13 cellular contexts compared by ENCODE assay signal in genomic region chr10:125003146-125003900, GRCh38.
DNase-seq lines count a peak whose midpoint lies in the region; ATAC-seq and TF ChIP-seq lines count a peak whose summit lies in the region.
"Had no signal": no experiment of that assay in that cellular context is flagged by ENCODE, and none has a peak within 500 bp of the region (broad histone marks: within the 10 kb centered on the region; RNA-seq: fewer than 3 reads in every experiment).

No MANE protein-coding gene starts in this region.

- no peak for TF ChIP-seq RAD21 in SK-N-SH (IDR thresholded peaks at IDR 0.05; ENCODE audit: low read length)

- intact Hi-C loops in head of caudate nucleus (cut with DNase I) (no loop called here), psoas muscle (cut with DNase I) (no loop called here)

- CTCF ChIA-PET in SK-N-SH (lab: Yijun Ruan, JAX), result interaction anchor here (1.2 to 4.3 kb wide), 5 partner anchors 11 to 58 kb away, joined by 4 to 15 read pairs (median 10); no protein-coding TSS in a partner anchor
- CTCF ChIA-PET in HEK293 (lab: Yijun Ruan, JAX), result interaction anchor here (0.6 kb wide), 1 partner anchor 517 kb away, joined by 5 read pairs; no protein-coding TSS in a partner anchor

- peaks cover 0 to 54% of the 10 kb centered on the region in 2 experiments for H3K36me3 ChIP-seq in SK-N-SH (replicated peaks in 1 of 2; ENCODE audit: control insufficient read depth in 1 of 2, insufficient read depth in 2 of 2, low read length in 1 of 2)
- peaks cover 0 to 75% of the 10 kb centered on the region in 2 experiments; a peak in 1 of 3 replicates for H3K36me3 ChIP-seq in HEK293 (ENCODE audit: control insufficient read depth in 2 of 2, insufficient read depth in 1 of 2, low read length in 2 of 2)
- H3K36me3 ChIP-seq in psoas muscle (ENCODE audit: insufficient read depth in 1 of 2, low read depth in 1 of 2), result peaks cover 0 to 25% of the 10 kb centered on the region in 2 donors

- POLR2A ChIA-PET in SK-N-SH (lab: Yijun Ruan, JAX) (no interaction called here), HEK293 (lab: Yijun Ruan, JAX) (no interaction called here)

- H3K4me1 ChIP-seq in SK-N-SH (ENCODE audit: control insufficient read depth in 1 of 2, insufficient read depth in 2 of 2, low read depth in 1 of 2, low read length in 1 of 2), result peaks cover 0 to 96% of the 10 kb centered on the region in 2 experiments; a peak in 2 of 4 replicates
- no peaks in the 10 kb centered on the region for H3K4me1 ChIP-seq in HEK293 (ENCODE audit: control insufficient read depth, insufficient read depth, low read length)
- H3K4me1 ChIP-seq in psoas muscle, result peaks cover 63% of the 10 kb centered on the region

- H3K4me3 ChIP-seq in SK-N-SH (ENCODE audit: low read depth in 2 of 2, low read length in 1 of 2) (no peak overlapping the region), HEK293 (ENCODE audit: low read depth, low read length) (no peak overlapping the region), psoas muscle (no peak overlapping the region)
- H3K4me3 ChIP-seq: GM23248 had no signal

- H3K27me3 ChIP-seq in SK-N-SH (ENCODE audit: insufficient read depth), result no peaks in the 10 kb centered on the region
- no peaks in the 10 kb centered on the region for H3K27me3 ChIP-seq in psoas muscle (ENCODE audit: insufficient read depth in 3 of 3, low read length in 2 of 3)

- peaks cover 31% of the 10 kb centered on the region for H3K79me2 ChIP-seq in SK-N-SH (ENCODE audit: insufficient read depth)

- no peak overlapping the region for H2AFZ ChIP-seq in SK-N-SH (ENCODE audit: low read depth)
- H2AFZ ChIP-seq: GM23248 had no signal

- no peaks in the 10 kb centered on the region for H3F3A ChIP-seq in SK-N-SH (replicated peaks; ENCODE audit: insufficient read depth)

- no peaks in the 10 kb centered on the region for H3K9me2 ChIP-seq in SK-N-SH

- 93% methylated on average over 12 of the region's 34 CpGs for WGBS in SK-N-SH (ENCODE audit: low lambda C conversion rate)
- WGBS in psoas muscle, 3 donors, result 88 to 93% (median 90%) methylated on average over 28 to 34 of the region's 34 CpGs

- no peak overlapping the region for H3K9ac ChIP-seq in SK-N-SH
- H3K9ac ChIP-seq: GM23248 had no signal

- no peaks in the 10 kb centered on the region for H3K9me3 ChIP-seq in SK-N-SH
- H3K9me3 ChIP-seq in HEK293 (ENCODE audit: control insufficient read depth, insufficient read depth, low read depth, low read length), result no peaks in the 10 kb centered on the region
- H3K9me3 ChIP-seq in psoas muscle, result no peaks in the 10 kb centered on the region

- peak overlapping the region in 1 of 2 experiments; percentile 50; a peak in 1 of 4 replicates for H3K27ac ChIP-seq in SK-N-SH (ENCODE audit: low read depth in 2 of 2, low read length in 1 of 2)
- H3K27ac ChIP-seq in HEK293 (ENCODE audit: extremely low read depth, low read depth, low read length), result no peak overlapping the region
- no peak overlapping the region for H3K27ac ChIP-seq in psoas muscle
- H3K27ac ChIP-seq: GM23248 had no signal

- peak; percentile 28 for TF ChIP-seq CTCF in SK-N-SH (IDR thresholded peaks at IDR 0.05)
- no peak for TF ChIP-seq CTCF in HEK293 (tag by site-specific recombination; IDR thresholded peaks at IDR 0.05)
- peak; percentile 5 for TF ChIP-seq CTCF in psoas muscle (IDR thresholded peaks at IDR 0.05)

- H4K20me1 ChIP-seq in SK-N-SH (ENCODE audit: insufficient read depth), result peaks cover 53% of the 10 kb centered on the region

- peak; percentile 36 for DNase-seq in SK-N-SH
- peak in 23 of 42 donors; percentile 0 to 37 (median 10) for DNase-seq in head of caudate nucleus
- peak in 1 of 2 donors; percentile 53 for DNase-seq in psoas muscle
- no peak for DNase-seq in NCI-H146 (lab: John Stamatoyannopoulos, UW)
- no peak for DNase-seq in activated CD4-positive, alpha-beta T cell treated with anti-CD3 and anti-CD28 coated beads, Interleukin-2, amount 50 U/mL, for 4 hours
- DNase-seq: activated T-cell treated with anti-CD3 and anti-CD28 coated beads, Interleukin-2, amount 50 U/mL, for 72 hours; GM23248; NCI-H1417 treated with DMSO at 0.1 percent for 48 hours; NCI-H774 had no signal

- no peak overlapping the region for H3K4me2 ChIP-seq in SK-N-SH

- no peak for TF ChIP-seq EP300 in SK-N-SH (IDR thresholded peaks at IDR 0.05; ENCODE audit: borderline replicate concordance in 1 of 2, low read depth in 1 of 2, low read length in 1 of 2)

- no peak for ATAC-seq in SK-N-SH treated with all-trans-retinoic acid at 6 μM for 48 hours
- no peak for ATAC-seq in psoas muscle
- ATAC-seq in GM18867 (IDR thresholded peaks at IDR 0.05; ENCODE audit: unreplicated experiment), result no peak
- ATAC-seq: esophagus mucosa had no signal

TF ChIP-seq in SK-N-SH, 30 proteins besides CTCF, POLR2A, EP300 and RAD21 (continues in another document):
- TF ChIP-seq NFIC (IDR thresholded peaks at IDR 0.05; ENCODE audit: borderline replicate concordance) (no peak), RFX5 (IDR thresholded peaks at IDR 0.05; ENCODE audit: low read length) (no peak), PBX3 (IDR thresholded peaks at IDR 0.05) (no peak), USF2 (IDR thresholded peaks at IDR 0.05; ENCODE audit: borderline replicate concordance, low read depth, low read length) (no peak), EZH2phosphoT487 (IDR thresholded peaks at IDR 0.05; ENCODE audit: borderline replicate concordance, low read depth) (no peak), GATA2 (CRISPR knock-in tag; IDR thresholded peaks at IDR 0.05) (no peak)

TF ChIP-seq in SK-N-SH treated with all-trans-retinoic acid at 6 μM for 48 hours, 23 proteins besides CTCF, POLR2A, EP300 and RAD21:
- no peak for TF ChIP-seq PATZ1 (CRISPR knock-in tag; IDR thresholded peaks at IDR 0.05; ENCODE audit: borderline replicate concordance)
- TF ChIP-seq ZNF8 (CRISPR knock-in tag; IDR thresholded peaks at IDR 0.05), result no peak
- no peak for TF ChIP-seq TCF4 (CRISPR knock-in tag; IDR thresholded peaks at IDR 0.05; ENCODE audit: borderline replicate concordance)
- TF ChIP-seq GLIS3 (CRISPR knock-in tag; IDR thresholded peaks at IDR 0.05), result no peak
- TF ChIP-seq ISL1 (CRISPR knock-in tag; IDR thresholded peaks at IDR 0.05), result no peak

TF ChIP-seq in HEK293, 187 proteins besides CTCF, POLR2A, EP300 and RAD21:
- TF ChIP-seq EGR2 (tag by site-specific recombination; IDR thresholded peaks at IDR 0.05; ENCODE audit: low read depth) (no peak), ZNF280D (tag by site-specific recombination; IDR thresholded peaks at IDR 0.05) (no peak), ZFHX2 (tag by site-specific recombination; conservative IDR thresholded peaks at IDR 0.05) (0 out of 2 replicates have a peak, but pooled peaks have one; percentile 13), ZNF132 (tag by site-specific recombination; IDR thresholded peaks at IDR 0.05; ENCODE audit: borderline replicate concordance) (no peak), TSHZ1 (tag by site-specific recombination; IDR thresholded peaks at IDR 0.05; ENCODE audit: borderline replicate concordance) (no peak)

Comparison
In these comparisons a context has a peak if more than half of its experiments do, and no peak if none do; other contexts are left out.
1. DNase-seq: peak in SK-N-SH (single experiment) and head of caudate nucleus (23 of 42); none in NCI-H146 (single experiment) and activated CD4-positive, alpha-beta T cell treated with anti-CD3 and anti-CD28 coated beads, Interleukin-2, amount 50 U/mL, for 4 hours (0 of 2).
2. Of the 4 proteins assayed by ChIP-seq in both HEK293 and SK-N-SH: peak only in HEK293: none; only in SK-N-SH: CTCF; in both: none; in neither: 3.